10 cellular contexts compared by ENCODE assay signal in the genomic region with DNA sequence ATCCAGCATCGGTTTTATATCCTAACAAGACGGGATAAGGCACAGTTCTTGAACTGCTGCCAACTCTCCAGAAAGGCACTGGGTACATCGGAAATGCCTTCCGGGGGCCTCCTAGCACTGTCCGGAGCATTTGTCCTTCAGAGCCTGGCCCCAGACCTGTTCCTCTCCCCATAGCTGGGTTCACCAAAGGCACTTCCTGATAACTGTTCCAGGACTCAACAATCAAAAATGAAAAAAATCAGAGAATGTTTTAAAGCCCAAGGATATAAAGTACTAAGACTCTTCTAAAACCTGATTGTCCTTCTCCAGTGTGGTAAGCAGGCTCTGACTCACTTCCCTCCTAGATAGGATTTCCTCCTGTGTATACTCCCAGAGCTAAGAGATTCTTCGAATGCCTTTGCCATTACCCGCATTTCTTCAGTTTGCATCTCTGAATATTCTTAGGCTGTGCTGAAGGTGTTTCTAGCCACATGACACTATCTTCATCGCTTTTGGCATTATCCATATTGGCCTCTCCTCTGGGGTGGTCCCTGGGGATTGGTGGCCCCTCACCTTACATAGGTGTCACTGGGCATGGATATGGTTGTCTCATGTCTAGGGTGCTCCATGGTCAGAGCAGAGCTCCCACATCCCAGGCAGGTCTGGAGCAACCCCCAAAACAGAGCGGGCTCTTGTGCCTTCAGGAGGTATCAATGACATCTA.
DNase-seq lines count a peak whose midpoint lies in the region; ATAC-seq lines count a peak whose summit lies in the region.
"Had no signal": no experiment of that assay in that cellular context is flagged by ENCODE, and none has a peak within 500 bp of the region (broad histone marks: within the 10 kb centered on the region; RNA-seq: fewer than 3 reads in every experiment).

No MANE protein-coding gene starts in this region.

- no peaks in the 10 kb centered on the region for H3K4me1 Mint-ChIP-seq in activated naive CD4-positive, alpha-beta T cell treated with anti-CD3 and anti-CD28 coated beads for 36 hours (ENCODE audit: low read depth)
- H3K4me1 Mint-ChIP-seq: stimulated activated effector memory CD8-positive, alpha-beta T cell treated with anti-CD3 and anti-CD28 coated beads, Interleukin-12 subunit alpha, Interleukin-12 subunit beta, amount 100 ng/mL, for 72 hours had no signal

- ATAC-seq in Right ventricle myocardium superior (ENCODE audit: poor library complexity) (peak; percentile 63), GM21526 (IDR thresholded peaks at IDR 0.05; ENCODE audit: low FRiP score, unreplicated experiment) (no peak), HG02623 (IDR thresholded peaks at IDR 0.05; ENCODE audit: unreplicated experiment) (no peak)
- ATAC-seq: stimulated activated effector memory CD8-positive, alpha-beta T cell treated with anti-CD3 and anti-CD28 coated beads, Interleukin-12 subunit alpha, Interleukin-12 subunit beta, amount 100 ng/mL, for 72 hours had no signal

- no peak overlapping the region for H3K4me3 Mint-ChIP-seq in activated naive CD4-positive, alpha-beta T cell treated with anti-CD3 and anti-CD28 coated beads for 36 hours
- H3K4me3 Mint-ChIP-seq: mesothelial cell of epicardium; stimulated activated effector memory CD8-positive, alpha-beta T cell treated with anti-CD3 and anti-CD28 coated beads, Interleukin-12 subunit alpha, Interleukin-12 subunit beta, amount 100 ng/mL, for 72 hours had no signal

- no peaks in the 10 kb centered on the region for H3K36me3 Mint-ChIP-seq in activated naive CD4-positive, alpha-beta T cell treated with anti-CD3 and anti-CD28 coated beads for 36 hours (ENCODE audit: low read depth)
- H3K36me3 Mint-ChIP-seq: mesothelial cell of epicardium; stimulated activated effector memory CD8-positive, alpha-beta T cell treated with anti-CD3 and anti-CD28 coated beads, Interleukin-12 subunit alpha, Interleukin-12 subunit beta, amount 100 ng/mL, for 72 hours had no signal

- no peak overlapping the region for H3K27ac Mint-ChIP-seq in activated naive CD4-positive, alpha-beta T cell treated with anti-CD3 and anti-CD28 coated beads for 36 hours
- H3K27ac Mint-ChIP-seq: mesothelial cell of epicardium; stimulated activated effector memory CD8-positive, alpha-beta T cell treated with anti-CD3 and anti-CD28 coated beads, Interleukin-12 subunit alpha, Interleukin-12 subunit beta, amount 100 ng/mL, for 72 hours had no signal

- H3K9me3 Mint-ChIP-seq in activated naive CD4-positive, alpha-beta T cell treated with anti-CD3 and anti-CD28 coated beads for 36 hours = no peaks in the 10 kb centered on the region
- H3K9me3 Mint-ChIP-seq: stimulated activated effector memory CD8-positive, alpha-beta T cell treated with anti-CD3 and anti-CD28 coated beads, Interleukin-12 subunit alpha, Interleukin-12 subunit beta, amount 100 ng/mL, for 72 hours had no signal

- H3K4me3 ChIP-seq in skeletal muscle cell (ENCODE audit: low read depth, low read length) = no peak overlapping the region

- CTCF ChIA-PET in activated naive CD4-positive, alpha-beta T cell treated with anti-CD3 and anti-CD28 coated beads for 36 hours (lab: Charles Lee) = no interaction called here

- intact Hi-C loops in Right ventricle myocardium superior (cut with DNase I) = no loop called here
- intact Hi-C loops in activated naive CD4-positive, alpha-beta T cell treated with anti-CD3 and anti-CD28 coated beads for 36 hours (cut with micrococcal nuclease) = no loop called here

- DNase-seq in HCEC 1CT = peak; percentile 99
- DNase-seq in T1000 (lab: John Stamatoyannopoulos, UW) = peak; percentile 77
- no peak for DNase-seq in Right ventricle myocardium superior
- peak; percentile 82 for DNase-seq in skeletal muscle cell (ENCODE audit: low read depth)
- no peak for DNase-seq in HuH-7 (ENCODE audit: low spot score)
- no peak for DNase-seq in activated naive CD4-positive, alpha-beta T cell treated with anti-CD3 and anti-CD28 coated beads for 36 hours

- no peaks in the 10 kb centered on the region for H3K27me3 Mint-ChIP-seq in activated naive CD4-positive, alpha-beta T cell treated with anti-CD3 and anti-CD28 coated beads for 36 hours (ENCODE audit: low read depth)

Comparison
In these comparisons a context has a peak if more than half of its experiments do, and no peak if none do; other contexts are left out.
1. DNase-seq: peak in HCEC 1CT (single experiment), T1000 (single experiment) and skeletal muscle cell (single experiment); none in Right ventricle myocardium superior (single experiment), HuH-7 (single experiment) and activated naive CD4-positive, alpha-beta T cell treated with anti-CD3 and anti-CD28 coated beads for 36 hours (single experiment).